1 cellular context compared by ENCODE assay signal in genomic region chr1:234725177-234726132, GRCh38.
TF ChIP-seq lines count a peak whose summit lies in the region.

No MANE protein-coding gene starts in this region.

TF ChIP-seq in HepG2, 621 proteins besides CTCF, POLR2A, EP300 and RAD21 (continued from another document and continues in another):
- TF ChIP-seq PRDM4 (CRISPR knock-in tag; IDR thresholded peaks at IDR 0.05; ENCODE audit: borderline replicate concordance) (no peak), TRIM24 (CRISPR knock-in tag; IDR thresholded peaks at IDR 0.05) (no peak), RXRA (CRISPR knock-in tag; IDR thresholded peaks at IDR 0.05) (peak; percentile 51; the same call in 1 of the 2 replicates), ZNF878 (CRISPR knock-in tag; IDR thresholded peaks at IDR 0.05) (no peak), BRF2 (CRISPR knock-in tag; IDR thresholded peaks at IDR 0.05) (no peak), ZNF562 (CRISPR knock-in tag; IDR thresholded peaks at IDR 0.05; ENCODE audit: borderline replicate concordance) (no peak), BCLAF1 (IDR thresholded peaks at IDR 0.05) (no peak), ZSCAN20 (CRISPR knock-in tag; IDR thresholded peaks at IDR 0.05; ENCODE audit: borderline replicate concordance) (peak; percentile 38; the same call in 1 of the 2 replicates), HBP1 (CRISPR knock-in tag; IDR thresholded peaks at IDR 0.05; ENCODE audit: low read depth) (no peak), NCOA2 (CRISPR knock-in tag; IDR thresholded peaks at IDR 0.05) (peak; percentile 41; the same call in 1 of the 2 replicates), ZNF891 (CRISPR knock-in tag; IDR thresholded peaks at IDR 0.05) (no peak), ONECUT2 (CRISPR knock-in tag; IDR thresholded peaks at IDR 0.05) (0 out of 2 replicates have a peak, but pooled peaks have one; percentile 2), ADNP (CRISPR knock-in tag; IDR thresholded peaks at IDR 0.05) (no peak), PRPF4 (IDR thresholded peaks at IDR 0.05; ENCODE audit: low read depth, low read length, poor library complexity, severe bottlenecking) (no peak), ZNF274 (CRISPR knock-in tag; IDR thresholded peaks at IDR 0.05) (peak; percentile 53; the same call in 1 of the 2 replicates), SP2 (CRISPR knock-in tag; IDR thresholded peaks at IDR 0.05) (no peak), GATAD2A (CRISPR knock-in tag; IDR thresholded peaks at IDR 0.05) (peak; percentile 73), YY1 (IDR thresholded peaks at IDR 0.05; ENCODE audit: insufficient read depth, insufficient replicate concordance, low read depth, low read length) (no peak), U2AF2 (IDR thresholded peaks at IDR 0.05; ENCODE audit: low read depth, low read length) (no peak), CHD2 (IDR thresholded peaks at IDR 0.05; ENCODE audit: low read depth, low read length) (no peak), NR1H2 (CRISPR knock-in tag; IDR thresholded peaks at IDR 0.05; ENCODE audit: borderline replicate concordance, low read depth) (no peak), ZSCAN9 (CRISPR knock-in tag; IDR thresholded peaks at IDR 0.05; ENCODE audit: borderline replicate concordance) (no peak), ZNF709 (CRISPR knock-in tag; IDR thresholded peaks at IDR 0.05) (no peak), ZNF749 (CRISPR knock-in tag; IDR thresholded peaks at IDR 0.05; ENCODE audit: borderline replicate concordance) (no peak), HNRNPH1 (optimal IDR thresholded peaks at IDR 0.05; ENCODE audit: low read depth, low read length) (no peak), HDAC1 (CRISPR knock-in tag; IDR thresholded peaks at IDR 0.05) (no peak), NCOA1 (CRISPR knock-in tag; IDR thresholded peaks at IDR 0.05) (0 out of 2 replicates have a peak, but pooled peaks have one; percentile 31), ZNF83 (CRISPR knock-in tag; IDR thresholded peaks at IDR 0.05; ENCODE audit: borderline replicate concordance) (no peak), KMT2B (CRISPR knock-in tag; IDR thresholded peaks at IDR 0.05) (no peak), ARNTL (CRISPR knock-in tag; IDR thresholded peaks at IDR 0.05) (0 out of 2 replicates have a peak, but pooled peaks have one; percentile 15), ZNF354B (CRISPR knock-in tag; IDR thresholded peaks at IDR 0.05) (0 out of 2 replicates have a peak, but pooled peaks have one; percentile 3), ZNF746 (CRISPR knock-in tag; IDR thresholded peaks at IDR 0.05) (no peak), ZNF609 (CRISPR knock-in tag; IDR thresholded peaks at IDR 0.05; ENCODE audit: borderline replicate concordance) (no peak), ZNF441 (CRISPR knock-in tag; IDR thresholded peaks at IDR 0.05; ENCODE audit: borderline replicate concordance) (no peak), ZNF30 (CRISPR knock-in tag; IDR thresholded peaks at IDR 0.05) (0 out of 2 replicates have a peak, but pooled peaks have one; percentile 49), ZNF775 (CRISPR knock-in tag; IDR thresholded peaks at IDR 0.05; ENCODE audit: borderline replicate concordance) (no peak), SOX6 (IDR thresholded peaks at IDR 0.05) (no peak), SOX6 (CRISPR knock-in tag; IDR thresholded peaks at IDR 0.05) (peak; percentile 39; the same call in 1 of the 2 replicates), ZNF547 (CRISPR knock-in tag; IDR thresholded peaks at IDR 0.05) (0 out of 2 replicates have a peak, but pooled peaks have one; percentile 12), ZNF44 (CRISPR knock-in tag; IDR thresholded peaks at IDR 0.05) (no peak), ZBTB46 (CRISPR knock-in tag; IDR thresholded peaks at IDR 0.05; ENCODE audit: borderline replicate concordance) (no peak), ZNF205 (CRISPR knock-in tag; IDR thresholded peaks at IDR 0.05) (no peak)
- TF ChIP-seq, protein P1, sequence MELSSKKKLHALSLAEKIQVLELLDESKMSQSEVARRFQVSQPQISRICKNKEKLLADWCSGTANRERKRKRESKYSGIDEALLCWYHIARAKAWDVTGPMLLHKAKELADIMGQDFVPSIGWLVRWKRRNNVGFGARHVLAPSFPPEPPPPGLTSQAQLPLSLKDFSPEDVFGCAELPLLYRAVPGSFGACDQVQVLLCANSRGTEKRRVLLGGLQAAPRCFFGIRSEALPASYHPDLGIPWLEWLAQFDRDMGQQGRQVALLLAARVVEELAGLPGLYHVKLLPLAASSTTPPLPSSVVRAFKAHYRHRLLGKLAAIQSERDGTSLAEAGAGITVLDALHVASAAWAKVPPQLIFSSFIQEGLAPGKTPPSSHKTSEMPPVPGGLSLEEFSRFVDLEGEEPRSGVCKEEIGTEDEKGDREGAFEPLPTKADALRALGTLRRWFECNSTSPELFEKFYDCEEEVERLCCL (CRISPR knock-in tag; IDR thresholded peaks at IDR 0.05; ENCODE audit: borderline replicate concordance) = no peak
- TF ChIP-seq, protein P2, sequence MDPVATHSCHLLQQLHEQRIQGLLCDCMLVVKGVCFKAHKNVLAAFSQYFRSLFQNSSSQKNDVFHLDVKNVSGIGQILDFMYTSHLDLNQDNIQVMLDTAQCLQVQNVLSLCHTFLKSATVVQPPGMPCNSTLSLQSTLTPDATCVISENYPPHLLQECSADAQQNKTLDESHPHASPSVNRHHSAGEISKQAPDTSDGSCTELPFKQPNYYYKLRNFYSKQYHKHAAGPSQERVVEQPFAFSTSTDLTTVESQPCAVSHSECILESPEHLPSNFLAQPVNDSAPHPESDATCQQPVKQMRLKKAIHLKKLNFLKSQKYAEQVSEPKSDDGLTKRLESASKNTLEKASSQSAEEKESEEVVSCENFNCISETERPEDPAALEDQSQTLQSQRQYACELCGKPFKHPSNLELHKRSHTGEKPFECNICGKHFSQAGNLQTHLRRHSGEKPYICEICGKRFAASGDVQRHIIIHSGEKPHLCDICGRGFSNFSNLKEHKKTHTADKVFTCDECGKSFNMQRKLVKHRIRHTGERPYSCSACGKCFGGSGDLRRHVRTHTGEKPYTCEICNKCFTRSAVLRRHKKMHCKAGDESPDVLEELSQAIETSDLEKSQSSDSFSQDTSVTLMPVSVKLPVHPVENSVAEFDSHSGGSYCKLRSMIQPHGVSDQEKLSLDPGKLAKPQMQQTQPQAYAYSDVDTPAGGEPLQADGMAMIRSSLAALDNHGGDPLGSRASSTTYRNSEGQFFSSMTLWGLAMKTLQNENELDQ (CRISPR knock-in tag; IDR thresholded peaks at IDR 0.05; ENCODE audit: borderline replicate concordance) = no peak
- TF ChIP-seq, protein P3, sequence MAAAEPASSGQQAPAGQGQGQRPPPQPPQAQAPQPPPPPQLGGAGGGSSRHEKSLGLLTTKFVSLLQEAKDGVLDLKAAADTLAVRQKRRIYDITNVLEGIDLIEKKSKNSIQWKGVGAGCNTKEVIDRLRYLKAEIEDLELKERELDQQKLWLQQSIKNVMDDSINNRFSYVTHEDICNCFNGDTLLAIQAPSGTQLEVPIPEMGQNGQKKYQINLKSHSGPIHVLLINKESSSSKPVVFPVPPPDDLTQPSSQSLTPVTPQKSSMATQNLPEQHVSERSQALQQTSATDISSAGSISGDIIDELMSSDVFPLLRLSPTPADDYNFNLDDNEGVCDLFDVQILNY (CRISPR knock-in tag; conservative IDR thresholded peaks at IDR 0.05) = no peak
- TF ChIP-seq, protein P4, sequence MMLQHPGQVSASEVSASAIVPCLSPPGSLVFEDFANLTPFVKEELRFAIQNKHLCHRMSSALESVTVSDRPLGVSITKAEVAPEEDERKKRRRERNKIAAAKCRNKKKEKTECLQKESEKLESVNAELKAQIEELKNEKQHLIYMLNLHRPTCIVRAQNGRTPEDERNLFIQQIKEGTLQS (CRISPR knock-in tag; IDR thresholded peaks at IDR 0.05) = no peak
